ENCODE assay signal across 8 cellular contexts in the genomic region with DNA sequence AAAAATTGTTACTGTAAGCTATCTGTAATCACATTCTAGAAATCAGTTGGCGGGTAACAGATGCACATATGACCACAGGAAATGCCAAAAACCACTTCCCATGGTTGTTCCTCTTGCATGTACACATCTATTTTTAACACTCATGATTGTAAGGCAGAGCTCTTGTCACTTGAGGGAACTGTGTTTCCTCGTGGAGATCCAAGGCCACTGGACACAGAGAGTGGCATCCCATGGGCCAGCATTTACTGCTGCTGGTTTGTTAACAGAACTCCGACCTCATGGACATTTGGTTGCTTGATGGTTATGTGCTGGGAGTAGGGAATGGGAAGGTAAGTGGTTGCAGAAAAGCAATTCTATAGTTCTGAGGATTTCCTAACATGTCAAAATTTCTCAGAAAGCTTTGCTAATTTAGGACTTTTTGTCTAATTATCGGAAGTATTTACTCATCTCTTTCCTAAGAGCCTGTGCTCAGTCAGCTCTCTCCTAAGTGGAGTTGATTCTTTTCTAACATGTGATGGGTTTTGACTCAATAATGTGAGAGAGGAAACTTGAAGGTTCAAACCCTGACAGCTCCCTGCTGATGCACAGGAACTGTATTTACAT.
DNase-seq lines count a peak whose midpoint lies in the region; ATAC-seq, FAIRE-seq and TF ChIP-seq lines count a peak whose summit lies in the region.

No MANE protein-coding gene starts in this region.

- no peaks in the 10 kb centered on the region for H3K36me3 ChIP-seq in OCI-LY3 (replicated peaks; ENCODE audit: low read depth, low read length)
- H3K36me3 ChIP-seq in gastroesophageal sphincter = no peaks in the 10 kb centered on the region

- H3K4me2 ChIP-seq in OCI-LY3 (ENCODE audit: low read length) = peak overlapping the region; percentile 24; the same call in 1 of the 2 replicates

- no peaks in the 10 kb centered on the region for H3K27me3 ChIP-seq in OCI-LY3 (ENCODE audit: low read depth, low read length)
- no peaks in the 10 kb centered on the region for H3K27me3 ChIP-seq in gastroesophageal sphincter

- no peak overlapping the region for H3K9ac ChIP-seq in OCI-LY3 (ENCODE audit: low read length)

- H3K4me3 ChIP-seq in OCI-LY3 (ENCODE audit: low read length) (no peak overlapping the region), gastroesophageal sphincter (no peak overlapping the region)

- H3K9me3 Mint-ChIP-seq in glutamatergic neuron (ENCODE audit: unreplicated experiment) = no peaks in the 10 kb centered on the region

- DNase-seq in NCI-H82 (lab: John Stamatoyannopoulos, UW) (no peak), glutamatergic neuron (no peak), RCC 7860 (ENCODE audit: low spot score) (no peak), GM03348 (ENCODE audit: low spot score) (no peak)

- H3K79me2 ChIP-seq in OCI-LY3 (ENCODE audit: low read length) = no peaks in the 10 kb centered on the region

- peaks cover 1% of the 10 kb centered on the region for H3K27me3 Mint-ChIP-seq in glutamatergic neuron (ENCODE audit: unreplicated experiment)

- no peak overlapping the region for H3K4me3 Mint-ChIP-seq in glutamatergic neuron (ENCODE audit: unreplicated experiment)

- H3K4me1 Mint-ChIP-seq in glutamatergic neuron (ENCODE audit: low read depth, unreplicated experiment) = no peaks in the 10 kb centered on the region

- peaks cover 6% of the 10 kb centered on the region for H3K36me3 Mint-ChIP-seq in glutamatergic neuron (ENCODE audit: unreplicated experiment)

- no peaks in the 10 kb centered on the region for H4K20me1 ChIP-seq in OCI-LY3 (ENCODE audit: insufficient read depth, low read length)

- H3K9me3 ChIP-seq in OCI-LY3 (ENCODE audit: insufficient read depth, low read length) = no peaks in the 10 kb centered on the region
- H3K9me3 ChIP-seq in gastroesophageal sphincter = peaks cover 0 to 10% (median 0%) of the 10 kb centered on the region in 3 donors

- no peak overlapping the region for H3K27ac Mint-ChIP-seq in glutamatergic neuron (ENCODE audit: unreplicated experiment)

- TF ChIP-seq POLR2A in gastroesophageal sphincter (IDR thresholded peaks at IDR 0.05) = no peak

- peaks cover 18% of the 10 kb centered on the region for H3K4me1 ChIP-seq in OCI-LY3 (ENCODE audit: low read length)
- H3K4me1 ChIP-seq in gastroesophageal sphincter = peaks cover 0 to under 1% (median 0%) of the 10 kb centered on the region in 3 donors

- H3K27ac ChIP-seq in OCI-LY3 (ENCODE audit: low read length) = no peak overlapping the region
- H3K27ac ChIP-seq in gastroesophageal sphincter = no peak overlapping the region

- TF ChIP-seq EP300 in gastroesophageal sphincter (IDR thresholded peaks at IDR 0.05) = no peak

- ATAC-seq in GM18508 (IDR thresholded peaks at IDR 0.05; ENCODE audit: insufficient read depth, unreplicated experiment) (peak; percentile 56), HG02642 (IDR thresholded peaks at IDR 0.05; ENCODE audit: poor library complexity, unreplicated experiment) (peak; percentile 59), gastroesophageal sphincter (peak; percentile 19)

- TF ChIP-seq CTCF in OCI-LY3 (IDR thresholded peaks at IDR 0.05; ENCODE audit: low read depth, low read length) = no peak
- TF ChIP-seq CTCF in gastroesophageal sphincter (IDR thresholded peaks at IDR 0.05) = no peak
- no peak for TF ChIP-seq CTCF in glutamatergic neuron (IDR thresholded peaks at IDR 0.05; ENCODE audit: partially characterized antibody, unreplicated experiment)

- H2AFZ ChIP-seq in OCI-LY3 (ENCODE audit: low read depth, low read length) = peak overlapping the region; percentile 36; the same call in 1 of the 2 replicates

- WGBS in gastroesophageal sphincter (ENCODE audit: low coverage in 1 of 2), 2 donors = 67 to 77% methylated on average over 4 of the region's 4 CpGs

- no peak for FAIRE-seq in RCC 7860 (lab: Jason Lieb, UNC)
